In the genomic region with DNA sequence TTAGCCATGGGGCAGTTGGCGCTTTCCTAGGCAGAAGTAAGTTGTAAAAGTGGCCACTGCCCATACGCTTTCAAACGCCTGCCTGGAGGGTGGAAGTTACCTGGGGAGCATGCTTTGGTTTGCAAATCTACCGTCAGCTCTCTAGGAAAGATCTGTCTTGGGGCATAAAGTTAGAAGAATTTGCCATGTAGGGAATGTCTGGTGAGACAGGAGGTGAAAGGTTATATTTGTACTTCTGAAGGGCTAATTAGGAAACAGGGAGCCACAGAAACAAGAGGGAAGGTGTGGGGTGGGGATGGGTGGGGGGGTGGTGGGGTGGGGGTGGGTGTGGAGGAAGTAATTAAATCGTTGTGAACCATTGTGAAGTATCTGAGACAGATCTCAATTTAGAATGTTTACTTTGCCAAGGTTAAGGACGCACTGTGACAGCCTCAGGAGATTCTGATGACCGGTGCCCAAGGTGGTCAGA, we compare ENCODE assay signal across 1 cellular context.
TF ChIP-seq lines count a peak whose summit lies in the region.

No MANE protein-coding gene starts in this region.

TF ChIP-seq in HepG2, 621 proteins besides CTCF, POLR2A, EP300 and RAD21:
- TF ChIP-seq HNRNPK (IDR thresholded peaks at IDR 0.05; ENCODE audit: low read depth, low read length, poor library complexity, severe bottlenecking): peak; percentile 81
- no peak for TF ChIP-seq KMT2B (CRISPR knock-in tag; IDR thresholded peaks at IDR 0.05)
- TF ChIP-seq KDM1A (CRISPR knock-in tag; IDR thresholded peaks at IDR 0.05): no peak
- TF ChIP-seq BCL6 (CRISPR knock-in tag; IDR thresholded peaks at IDR 0.05): peak; percentile 43; the same call in 1 of the 2 replicates
